Comparison of ENCODE assay signal across 1 cellular context in the genomic region with DNA sequence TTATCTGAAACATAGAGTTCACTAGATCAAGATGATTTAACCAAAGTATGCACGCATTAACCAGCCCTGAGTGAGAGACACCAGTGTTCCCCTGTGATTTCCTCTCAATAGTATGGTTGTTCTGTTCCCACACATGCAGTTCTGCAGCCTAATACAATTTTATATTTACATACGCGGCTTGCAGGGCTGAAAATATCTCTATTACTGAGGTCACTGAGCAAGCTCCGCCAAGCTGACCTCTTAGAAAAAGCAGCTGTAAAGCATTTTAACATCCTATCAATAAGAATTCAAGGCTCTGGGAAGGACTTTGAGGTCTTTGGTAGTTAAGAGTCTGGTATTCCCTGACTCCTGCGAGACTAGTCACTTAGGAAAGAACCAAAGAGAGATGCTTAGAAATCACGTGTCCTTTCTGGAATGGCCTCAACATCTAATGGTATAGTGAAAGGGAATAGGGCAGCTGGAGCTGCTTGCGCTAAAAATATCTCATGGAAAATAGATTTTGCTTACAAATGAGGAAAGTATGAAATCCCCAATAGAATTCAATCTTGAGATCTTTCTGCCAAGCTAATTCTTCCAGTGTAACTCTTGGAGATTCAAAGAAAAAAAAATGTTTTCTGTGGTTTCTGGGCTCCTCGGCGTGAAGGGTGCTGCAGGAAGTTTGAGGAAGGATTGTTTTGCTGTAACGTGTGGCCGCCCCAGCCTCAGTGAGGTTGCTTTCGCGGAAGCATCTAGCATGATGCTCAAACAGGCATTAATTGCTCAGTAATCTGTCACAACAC.
A peak's percentile ranks its signal among the peaks of the same experiment; 100 is the strongest.
TF ChIP-seq lines count a peak whose summit lies in the region.

No MANE protein-coding gene starts in this region.

TF ChIP-seq in IMR-90, 13 proteins besides CTCF, POLR2A, EP300 and RAD21:
- TF ChIP-seq FOS (IDR thresholded peaks at IDR 0.05; ENCODE audit: low read depth, low read length) = no peak
- TF ChIP-seq, protein P1, sequence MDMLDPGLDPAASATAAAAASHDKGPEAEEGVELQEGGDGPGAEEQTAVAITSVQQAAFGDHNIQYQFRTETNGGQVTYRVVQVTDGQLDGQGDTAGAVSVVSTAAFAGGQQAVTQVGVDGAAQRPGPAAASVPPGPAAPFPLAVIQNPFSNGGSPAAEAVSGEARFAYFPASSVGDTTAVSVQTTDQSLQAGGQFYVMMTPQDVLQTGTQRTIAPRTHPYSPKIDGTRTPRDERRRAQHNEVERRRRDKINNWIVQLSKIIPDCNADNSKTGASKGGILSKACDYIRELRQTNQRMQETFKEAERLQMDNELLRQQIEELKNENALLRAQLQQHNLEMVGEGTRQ (IDR thresholded peaks at IDR 0.05; ENCODE audit: low read depth, low read length) = peak; percentile 90
